In the genomic region with DNA sequence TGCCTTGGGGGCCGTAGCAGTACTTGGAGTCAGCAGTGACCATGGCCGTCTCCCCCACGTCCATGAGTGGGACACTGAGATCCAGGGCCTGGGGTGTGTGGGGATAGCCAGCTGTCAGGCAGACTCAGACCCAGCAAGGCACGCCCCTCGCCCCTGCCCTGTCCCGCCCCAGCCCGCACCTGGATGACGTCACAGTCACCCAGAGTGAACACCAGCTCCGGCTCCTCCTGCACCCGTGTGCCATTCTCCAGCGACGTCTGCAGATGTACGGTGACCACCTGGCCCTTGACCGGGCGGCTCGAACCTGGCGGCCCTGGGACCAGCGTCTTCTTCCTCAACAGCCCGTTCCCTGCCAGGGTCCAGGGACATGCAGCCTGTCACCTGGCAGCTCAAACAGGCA, we compare ENCODE assay signal across 23 cellular contexts.
"Had no signal": no experiment of that assay in that cellular context is flagged by ENCODE, and none has a peak within 500 bp of the region (broad histone marks: within the 10 kb centered on the region; RNA-seq: fewer than 3 reads in every experiment).

No MANE protein-coding gene starts in this region.

- FAIRE-seq: colon had no signal

- ATAC-seq: esophagus mucosa; gastrocnemius medialis; left cardiac atrium; left lung; naive thymus-derived CD8-positive, alpha-beta T cell; sciatic nerve; stimulated activated naive CD8-positive, alpha-beta T cell treated with anti-CD3 and anti-CD28 coated beads, Interleukin-15, amount 100 ng/mL, for 72 hours had no signal

- H3K4me2 ChIP-seq: smooth muscle cell had no signal

- H3K27ac ChIP-seq: dorsolateral prefrontal cortex, epithelial cell of prostate, gastrocnemius medialis, left lung, parathyroid adenoma, suprapubic skin, transverse colon, vagina had no signal

- H3K4me3 ChIP-seq: dorsolateral prefrontal cortex, gastrocnemius medialis, left lung, smooth muscle cell, suprapubic skin, transverse colon, vagina had no signal

- H3K9me3 ChIP-seq: gastrocnemius medialis, left lung, suprapubic skin, transverse colon, vagina had no signal

- H3K9ac ChIP-seq: parathyroid adenoma had no signal

- H3K27me3 ChIP-seq: dorsolateral prefrontal cortex, gastrocnemius medialis, left lung, suprapubic skin, transverse colon, vagina had no signal

- H2AFZ ChIP-seq: parathyroid adenoma had no signal

- DNase-seq: dorsolateral prefrontal cortex; effector CD4-positive, alpha-beta T cell; foreskin fibroblast; gastrocnemius medialis; head of caudate nucleus; left cardiac atrium; left lung; naive thymus-derived CD8-positive, alpha-beta T cell; stimulated activated CD4-positive, alpha-beta T cell treated with anti-CD3 and anti-CD28 coated beads, Interleukin-12 subunit alpha, Interleukin-12 subunit beta, amount 100 ng/mL, for 4 hours; stimulated activated CD4-positive, alpha-beta T cell treated with anti-CD3 and anti-CD28 coated beads, Interleukin-1b, Interleukin-23, amount 100 ng/mL, for 48 hours; stimulated activated CD4-positive, alpha-beta T cell treated with anti-CD3 and anti-CD28 coated beads, Interleukin-4, amount 100 ng/mL, for 1 hour; stimulated activated CD8-positive, alpha-beta memory T cell treated with anti-CD3 and anti-CD28 coated beads, Interleukin-4, amount 100 ng/mL, for 48 hours; stimulated activated naive CD4-positive, alpha-beta T cell; stimulated activated naive CD8-positive, alpha-beta T cell treated with anti-CD3 and anti-CD28 coated beads, Interleukin-15, amount 100 ng/mL, for 72 hours; transverse colon had no signal
